28 cellular contexts compared by ENCODE assay signal in the genomic region with DNA sequence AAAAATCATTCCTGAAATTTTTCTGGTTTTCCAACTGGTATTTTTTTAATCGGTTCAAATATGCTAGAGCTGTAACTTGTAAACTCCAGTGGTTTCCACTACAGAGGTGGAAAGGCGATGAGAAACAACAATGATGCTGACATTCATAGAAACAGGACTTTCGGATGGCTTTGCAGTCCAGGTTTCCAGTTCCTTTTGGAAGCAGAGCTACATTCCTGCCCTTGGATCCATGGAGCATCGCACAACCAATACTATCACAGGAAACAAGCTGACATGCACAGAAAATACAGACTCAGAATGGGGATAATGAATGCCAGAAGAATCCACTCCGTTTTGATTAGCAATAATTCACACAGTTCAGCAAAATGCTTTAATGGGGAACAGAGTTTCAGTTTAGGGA.
"Had no signal": no experiment of that assay in that cellular context is flagged by ENCODE, and none has a peak within 500 bp of the region (broad histone marks: within the 10 kb centered on the region; RNA-seq: fewer than 3 reads in every experiment).

No MANE protein-coding gene starts in this region.

- H3K27me3 ChIP-seq: neural progenitor cell, neutrophil, right atrium auricular region, right lobe of liver, tibial nerve, uterus had no signal

- H3K4me1 Mint-ChIP-seq: immature natural killer cell; mesothelial cell of epicardium; naive B cell; natural killer cell; stimulated activated memory B cell treated with anti-CD40 and anti-IgM and Interleukin-4, amounts not matched to agents 10 μg/mL and 1 μg/mL and 100 μg/mL, for 72 hours; stimulated activated naive CD8-positive, alpha-beta T cell treated with anti-CD3 and anti-CD28 coated beads, Interleukin-15, amount 100 ng/mL, for 72 hours had no signal

- H3K36me3 Mint-ChIP-seq: immature natural killer cell; mesothelial cell of epicardium; naive B cell; natural killer cell; neural progenitor cell; stimulated activated memory B cell treated with anti-CD40 and anti-IgM and Interleukin-4, amounts not matched to agents 10 μg/mL and 1 μg/mL and 100 μg/mL, for 72 hours; type B pancreatic cell had no signal

- H3K4me3 ChIP-seq: left ventricle myocardium inferior, lung, neural progenitor cell, psoas muscle, right atrium auricular region, right lobe of liver, smooth muscle cell, tibial nerve, uterus had no signal

- H3K27ac ChIP-seq: left ventricle myocardium inferior, neural progenitor cell, neutrophil, parathyroid adenoma, psoas muscle, right atrium auricular region, right lobe of liver, tibial nerve, uterus had no signal

- H3K27ac Mint-ChIP-seq: immature natural killer cell; mesothelial cell of epicardium; naive B cell; natural killer cell; nephron progenitor cell; neural progenitor cell; stimulated activated memory B cell treated with anti-CD40 and anti-IgM and Interleukin-4, amounts not matched to agents 10 μg/mL and 1 μg/mL and 100 μg/mL, for 72 hours; stimulated activated naive CD8-positive, alpha-beta T cell treated with anti-CD3 and anti-CD28 coated beads, Interleukin-15, amount 100 ng/mL, for 72 hours; type B pancreatic cell had no signal

- H3K27me3 Mint-ChIP-seq: stimulated activated memory B cell treated with anti-CD40 and anti-IgM and Interleukin-4, amounts not matched to agents 10 μg/mL and 1 μg/mL and 100 μg/mL, for 72 hours; type B pancreatic cell had no signal

- DNase-seq: hypothalamus; immature natural killer cell; left ventricle myocardium inferior; mesendoderm; naive B cell; natural killer cell; nephron progenitor cell; occipital lobe; psoas muscle; right lobe of liver; stimulated activated CD4-positive, alpha-beta T cell treated with anti-CD3 and anti-CD28 coated beads, Interleukin-1b, Interleukin-23, amount 100 ng/mL, for 48 hours; stimulated activated CD4-positive, alpha-beta T cell treated with anti-CD3 and anti-CD28 coated beads, Interleukin-2, amount 100 ng/mL, for 48 hours; stimulated activated CD4-positive, alpha-beta T cell treated with anti-CD3 and anti-CD28 coated beads, Interleukin-4, amount 100 ng/mL, for 4 hours; stimulated activated CD8-positive, alpha-beta memory T cell treated with anti-CD3 and anti-CD28 coated beads, Interleukin-4, amount 100 ng/mL, for 48 hours; stimulated activated naive CD4-positive, alpha-beta T cell treated with Interleukin-2 at 50 U/mL for 16 hours; stimulated activated naive CD8-positive, alpha-beta T cell treated with anti-CD3 and anti-CD28 coated beads, Interleukin-15, amount 100 ng/mL, for 72 hours; substantia nigra; uterus had no signal

- H3K9me3 Mint-ChIP-seq: mesothelial cell of epicardium; naive B cell; natural killer cell; nephron progenitor cell; neural progenitor cell; stimulated activated memory B cell treated with anti-CD40 and anti-IgM and Interleukin-4, amounts not matched to agents 10 μg/mL and 1 μg/mL and 100 μg/mL, for 72 hours; stimulated activated naive CD8-positive, alpha-beta T cell treated with anti-CD3 and anti-CD28 coated beads, Interleukin-15, amount 100 ng/mL, for 72 hours; type B pancreatic cell had no signal

- H3K4me3 Mint-ChIP-seq: immature natural killer cell; mesothelial cell of epicardium; naive B cell; natural killer cell; nephron progenitor cell; neural progenitor cell; stimulated activated memory B cell treated with anti-CD40 and anti-IgM and Interleukin-4, amounts not matched to agents 10 μg/mL and 1 μg/mL and 100 μg/mL, for 72 hours; stimulated activated naive CD8-positive, alpha-beta T cell treated with anti-CD3 and anti-CD28 coated beads, Interleukin-15, amount 100 ng/mL, for 72 hours; type B pancreatic cell had no signal
